Comparison of ENCODE assay signal across 8 cellular contexts in the genomic region with DNA sequence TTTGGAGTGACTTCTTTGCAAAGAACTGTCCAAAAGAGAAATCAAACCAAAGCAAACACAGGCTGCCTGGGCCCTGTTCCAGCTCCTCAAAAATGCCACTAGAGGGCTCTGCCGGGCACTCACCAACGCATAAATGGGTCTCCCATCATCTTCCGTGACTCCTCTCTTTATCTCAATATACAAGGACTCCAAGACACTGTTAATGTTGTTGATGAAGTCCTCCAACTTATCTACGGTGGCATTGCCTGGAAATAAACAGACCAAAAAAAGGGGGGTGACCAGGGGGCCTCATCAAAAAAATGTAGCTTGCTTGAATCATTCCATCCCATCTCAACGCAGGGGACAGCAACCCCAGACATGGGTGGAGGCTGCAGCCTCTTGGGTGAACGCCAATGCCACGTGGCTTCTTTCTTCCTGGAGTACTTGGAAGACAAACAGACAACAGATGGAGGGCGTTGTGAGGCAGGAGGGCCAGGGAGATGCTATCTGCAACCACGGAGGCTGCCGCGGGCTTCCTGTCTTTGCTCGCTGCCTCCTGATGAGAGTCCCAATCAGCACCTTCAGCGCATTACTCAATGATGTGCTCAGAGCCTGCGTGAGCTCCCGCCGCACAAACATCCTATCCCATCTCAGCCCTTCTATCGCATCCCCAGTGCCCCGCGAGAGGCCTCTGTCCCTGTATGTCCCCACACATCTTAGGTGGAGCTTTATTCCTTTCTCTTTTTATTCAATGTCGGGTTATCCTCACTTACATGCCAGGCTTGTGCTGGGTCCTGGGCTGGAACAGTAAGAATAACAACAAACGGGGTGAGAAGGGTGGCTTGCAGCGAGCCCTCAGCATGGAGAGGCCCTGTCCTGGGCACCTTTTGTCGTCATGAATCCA. TPM values are rescaled to one million over a fixed set of nuclear protein-coding genes. Genes with fewer than 3 reads are reported as not detected.
DNase-seq lines count a peak whose midpoint lies in the region; ATAC-seq and TF ChIP-seq lines count a peak whose summit lies in the region.

No MANE protein-coding gene starts in this region.

- TF ChIP-seq CTCF in HFF-Myc (IDR thresholded peaks at IDR 0.05; ENCODE audit: low read depth, low read length, missing control alignments) (peak; percentile 89), mesothelial cell of epicardium (IDR thresholded peaks at IDR 0.05; ENCODE audit: unreplicated experiment) (peak; percentile 31)

- no peaks in the 10 kb centered on the region for H3K36me3 Mint-ChIP-seq in mesothelial cell of epicardium

- H3K36me3 ChIP-seq in endocrine pancreas (ENCODE audit: control insufficient read depth, insufficient read depth, low read length), result no peaks in the 10 kb centered on the region

- no peaks in the 10 kb centered on the region for H3K4me1 ChIP-seq in endocrine pancreas (ENCODE audit: control insufficient read depth, insufficient read depth, low read length)

- peak overlapping the region; percentile 54 for H3K27ac Mint-ChIP-seq in mesothelial cell of epicardium

- no peaks in the 10 kb centered on the region for H3K9me3 Mint-ChIP-seq in mesothelial cell of epicardium

- peak overlapping the region; percentile 16 for H3K9ac ChIP-seq in endocrine pancreas (ENCODE audit: control insufficient read depth, insufficient read depth, low read length)

- no peaks in the 10 kb centered on the region for H3K27me3 ChIP-seq in endocrine pancreas (ENCODE audit: control insufficient read depth, insufficient read depth, low read length)

- no peak overlapping the region for H3K4me3 Mint-ChIP-seq in mesothelial cell of epicardium

- no peaks in the 10 kb centered on the region for H3K27me3 Mint-ChIP-seq in mesothelial cell of epicardium (ENCODE audit: low read depth)

- peak; percentile 70 to 73 for DNase-seq in AML-193 (lab: John Stamatoyannopoulos, UW)
- DNase-seq in HFF-Myc (ENCODE audit: extremely low read depth, low read depth), result peak; percentile 80
- peak; percentile 11 for DNase-seq in NOMO-1 treated with dmso at 0.1 percent for 144 hours (lab: John Stamatoyannopoulos, UW; ENCODE audit: unreplicated experiment)
- peak; percentile 97 for DNase-seq in activated CD8-positive, alpha-beta memory T cell treated with anti-CD3 and anti-CD28 coated beads, Interleukin-2, amount 50 U/mL, for 1 hour (ENCODE audit: extremely low read depth)
- peak in 1 of 2 experiments; percentile 52 for DNase-seq in mesothelial cell of epicardium (ENCODE audit: low spot score in 2 of 2, unreplicated experiment in 2 of 2)
- DNase-seq in stimulated activated CD8-positive, alpha-beta memory T cell treated with anti-CD3 and anti-CD28 coated beads, Interleukin-15, amount 100 ng/mL, for 48 hours (ENCODE audit: low read depth in 2 of 2), result peak; percentile 76 to 84

- no peak for ATAC-seq in HG03378 (IDR thresholded peaks at IDR 0.05; ENCODE audit: unreplicated experiment)

- H3K4me3 ChIP-seq in HFF-Myc (replicated peaks; ENCODE audit: low read depth, low read length) (no peak overlapping the region), endocrine pancreas (ENCODE audit: control insufficient read depth, insufficient read depth, low read length) (peak overlapping the region; percentile 19)

- peaks cover 37% of the 10 kb centered on the region for H3K4me1 Mint-ChIP-seq in mesothelial cell of epicardium

- no peaks in the 10 kb centered on the region for H3K9me3 ChIP-seq in endocrine pancreas (ENCODE audit: control insufficient read depth, low read length)

RNA-seq across cellular contexts. Expression of a gene that starts 32.0 kb away (rescaled TPM):
- total RNA-seq in mesothelial cell of epicardium, result 8.5 to 11.8 TPM (median 9.2 TPM) in 3 replicates

RNA-seq across cellular contexts. Expression of a gene that starts 33.3 kb away (rescaled TPM):
- total RNA-seq in mesothelial cell of epicardium, result 25.4 to 26.6 TPM (median 25.8 TPM) in 3 replicates
